1 cellular context compared by ENCODE assay signal in genomic region chr2:100861340-100861739, GRCh38.
TF ChIP-seq lines count a peak whose summit lies in the region.

No MANE protein-coding gene starts in this region.

TF ChIP-seq in GM23338, 12 proteins besides CTCF, POLR2A, EP300 and RAD21 (continued from another document):
- TF ChIP-seq ZNF331 (CRISPR knock-in tag; IDR thresholded peaks at IDR 0.05; ENCODE audit: low read depth) (no peak), ZNF462 (CRISPR knock-in tag; IDR thresholded peaks at IDR 0.05) (no peak), ZNF114 (CRISPR knock-in tag; IDR thresholded peaks at IDR 0.05) (no peak), NANOG (IDR thresholded peaks at IDR 0.05; ENCODE audit: borderline replicate concordance) (no peak), STAT1 (IDR thresholded peaks at IDR 0.05; ENCODE audit: unreplicated experiment) (no peak), POLR2AphosphoS5 (IDR thresholded peaks at IDR 0.05; ENCODE audit: low read depth) (no peak)
